ENCODE assay signal across 1 cellular context in genomic region chr1:154599658-154600057, GRCh38.
TF ChIP-seq lines count a peak whose summit lies in the region.

No MANE protein-coding gene starts in this region.

TF ChIP-seq in GM12878, 131 proteins besides CTCF, POLR2A, EP300 and RAD21:
- TF ChIP-seq NFYA (IDR thresholded peaks at IDR 0.05; ENCODE audit: borderline replicate concordance, low read depth, low read length) (no peak), MYC (IDR thresholded peaks at IDR 0.05; ENCODE audit: insufficient read depth, insufficient read length, insufficient replicate concordance, low read length, severe bottlenecking) (no peak)
